ENCODE assay signal across 9 cellular contexts in genomic region chr4:83356899-83357661, GRCh38. TPM values are rescaled to one million over a fixed set of nuclear protein-coding genes. Genes with fewer than 3 reads are reported as not detected.
DNase-seq lines count a peak whose midpoint lies in the region; ATAC-seq and TF ChIP-seq lines count a peak whose summit lies in the region.
"Had no signal": no experiment of that assay in that cellular context is flagged by ENCODE, and none has a peak within 500 bp of the region (broad histone marks: within the 10 kb centered on the region; RNA-seq: fewer than 3 reads in every experiment).

No MANE protein-coding gene starts in this region.

- TF ChIP-seq EP300 in SK-N-SH (IDR thresholded peaks at IDR 0.05; ENCODE audit: borderline replicate concordance in 1 of 2, low read depth in 1 of 2, low read length in 1 of 2) (peak in 1 of 2 experiments; percentile 53; a peak in 2 of 4 replicates), upper lobe of left lung (IDR thresholded peaks at IDR 0.05) (peak in 2 of 4 donors; percentile 29 to 67)

- H3F3A ChIP-seq in SK-N-SH (replicated peaks; ENCODE audit: insufficient read depth): peaks cover 22% of the 10 kb centered on the region

- H3K4me2 ChIP-seq in SK-N-SH: peak overlapping the region; percentile 36; the same call in 1 of the 2 replicates
- H3K4me2 ChIP-seq: KMS-11 had no signal

- TF ChIP-seq RAD21 in SK-N-SH (IDR thresholded peaks at IDR 0.05; ENCODE audit: low read length): no peak

- H3K4me1 ChIP-seq in HEK293 (ENCODE audit: control insufficient read depth, insufficient read depth, low read length) (peaks cover 4% of the 10 kb centered on the region; the same call in 1 of the 2 replicates), SK-N-SH (ENCODE audit: control insufficient read depth in 1 of 2, insufficient read depth in 2 of 2, low read depth in 1 of 2, low read length in 1 of 2) (peaks cover 0 to 3% of the 10 kb centered on the region in 2 experiments; a peak in 1 of 4 replicates), upper lobe of left lung (peaks cover 0 to 13% (median 5%) of the 10 kb centered on the region in 4 donors), spleen (no peaks in the 10 kb centered on the region)

- no peak for TF ChIP-seq CTCF in HEK293 (tag by site-specific recombination; IDR thresholded peaks at IDR 0.05)
- no peak for TF ChIP-seq CTCF in SK-N-SH (IDR thresholded peaks at IDR 0.05)
- TF ChIP-seq CTCF in upper lobe of left lung (IDR thresholded peaks at IDR 0.05): no peak
- no peak for TF ChIP-seq CTCF in spleen (IDR thresholded peaks at IDR 0.05 in 8 of 11, conservative IDR thresholded peaks at IDR 0.05 in 3 of 11)

- no peak overlapping the region for H3K27ac ChIP-seq in HEK293 (ENCODE audit: extremely low read depth, low read depth, low read length)
- H3K27ac ChIP-seq in SK-N-SH (ENCODE audit: low read depth in 2 of 2, low read length in 1 of 2): peak overlapping the region; percentile 8 to 77; a peak in 3 of 4 replicates
- H3K27ac ChIP-seq in upper lobe of left lung: peak overlapping the region; percentile 28 to 72 (median 60)
- no peak overlapping the region for H3K27ac ChIP-seq in substantia nigra (ENCODE audit: low read depth, low read length, poor library complexity, severe bottlenecking)
- H3K27ac ChIP-seq in spleen: peak overlapping the region in 2 of 8 donors; percentile 31 to 48
- H3K27ac ChIP-seq: KMS-11 had no signal

- no peaks in the 10 kb centered on the region for H3K79me2 ChIP-seq in SK-N-SH (ENCODE audit: insufficient read depth)

- H3K36me3 ChIP-seq in HEK293 (ENCODE audit: control insufficient read depth in 2 of 2, insufficient read depth in 1 of 2, low read length in 2 of 2): no peaks in the 10 kb centered on the region
- no peaks in the 10 kb centered on the region for H3K36me3 ChIP-seq in SK-N-SH (replicated peaks in 1 of 2; ENCODE audit: control insufficient read depth in 1 of 2, insufficient read depth in 2 of 2, low read length in 1 of 2)
- no peaks in the 10 kb centered on the region for H3K36me3 ChIP-seq in upper lobe of left lung
- H3K36me3 ChIP-seq in spleen: no peaks in the 10 kb centered on the region

- CTCF ChIA-PET in HEK293 (lab: Yijun Ruan, JAX): interaction anchor here (0.5 to 1.0 kb wide), 5 partner anchors 8 to 1126 kb away, joined by 3 to 4 read pairs (median 3); no protein-coding TSS in a partner anchor
- CTCF ChIA-PET in SK-N-SH (lab: Yijun Ruan, JAX): no interaction called here

- H3K9ac ChIP-seq in SK-N-SH: no peak overlapping the region
- H3K9ac ChIP-seq: KMS-11 had no signal

- H2AFZ ChIP-seq in SK-N-SH (ENCODE audit: low read depth): peak overlapping the region; percentile 50; the same call in 1 of the 2 replicates

- DNase-seq in GM04503 (ENCODE audit: low read depth) (peak; percentile 85), SK-N-SH (no peak), glomerular endothelial cell (ENCODE audit: extremely low read depth, low read depth, low spot score) (peak; percentile 94), upper lobe of left lung (no peak), substantia nigra (lab: John Stamatoyannopoulos, UW) (no peak), GOT3 (lab: John Stamatoyannopoulos, UW) (no peak), spleen (no peak)

- no peak for TF ChIP-seq POLR2A in upper lobe of left lung (IDR thresholded peaks at IDR 0.05)
- TF ChIP-seq POLR2A in spleen (IDR thresholded peaks at IDR 0.05): no peak

- WGBS in SK-N-SH (ENCODE audit: low lambda C conversion rate): 12% methylated on average over 4 of the region's 4 CpGs
- 42 to 54% methylated on average over 4 of the region's 4 CpGs for WGBS in upper lobe of left lung, 2 donors
- 56 to 72% (median 70%) methylated on average over 4 of the region's 4 CpGs for WGBS in spleen, 5 donors

- POLR2A ChIA-PET in HEK293 (lab: Yijun Ruan, JAX) (interaction anchor here (0.7 to 1.1 kb wide), 2 partner anchors 51 to 73 kb away, joined by 5 read pairs; partner anchors contain the start of gene COQ2), SK-N-SH (lab: Yijun Ruan, JAX) (no interaction called here)

- peak; percentile 79 to 86 for ATAC-seq in upper lobe of left lung (ENCODE audit: low FRiP score in 2 of 2)

- no peaks in the 10 kb centered on the region for H3K9me2 ChIP-seq in SK-N-SH

- no peaks in the 10 kb centered on the region for H4K20me1 ChIP-seq in SK-N-SH (ENCODE audit: insufficient read depth)

- intact Hi-C loops in spleen (cut with DNase I; ENCODE audit: low total_unique reads): no loop called here

- H3K4me3 ChIP-seq in HEK293 (ENCODE audit: low read depth, low read length): no peak overlapping the region
- no peak overlapping the region for H3K4me3 ChIP-seq in SK-N-SH (ENCODE audit: low read depth in 2 of 2, low read length in 1 of 2)
- H3K4me3 ChIP-seq in upper lobe of left lung: no peak overlapping the region
- no peak overlapping the region for H3K4me3 ChIP-seq in spleen

- H3K9me3 ChIP-seq in HEK293 (ENCODE audit: control insufficient read depth, insufficient read depth, low read depth, low read length): no peaks in the 10 kb centered on the region
- H3K9me3 ChIP-seq in SK-N-SH: peaks cover 5% of the 10 kb centered on the region; the same call in 1 of the 2 replicates
- peaks cover 0 to 6% (median 0%) of the 10 kb centered on the region in 4 donors for H3K9me3 ChIP-seq in upper lobe of left lung
- peaks cover 0 to 10% (median 7%) of the 10 kb centered on the region in 8 donors for H3K9me3 ChIP-seq in spleen

- H3K27me3 ChIP-seq in SK-N-SH (ENCODE audit: insufficient read depth) (no peaks in the 10 kb centered on the region), upper lobe of left lung (no peaks in the 10 kb centered on the region), spleen (replicated peaks in 1 of 7) (no peaks in the 10 kb centered on the region)

TF ChIP-seq in HEK293, 187 proteins besides CTCF, POLR2A, EP300 and RAD21 (continues in another document):
- no peak for TF ChIP-seq PRDM10 (tag by site-specific recombination; IDR thresholded peaks at IDR 0.05)
- no peak for TF ChIP-seq ZNF561 (tag by site-specific recombination; IDR thresholded peaks at IDR 0.05; ENCODE audit: borderline replicate concordance)
- TF ChIP-seq MYNN (tag by site-specific recombination; IDR thresholded peaks at IDR 0.05; ENCODE audit: borderline replicate concordance): no peak

TF ChIP-seq in SK-N-SH, 30 proteins besides CTCF, POLR2A, EP300 and RAD21:
- TF ChIP-seq RCOR1 (IDR thresholded peaks at IDR 0.05; ENCODE audit: low read length): no peak
- TF ChIP-seq RFX5 (IDR thresholded peaks at IDR 0.05; ENCODE audit: low read length): no peak
- peak; percentile 83 for TF ChIP-seq FOSL2 (IDR thresholded peaks at IDR 0.05; ENCODE audit: borderline replicate concordance, low read depth)
- TF ChIP-seq MXI1 (IDR thresholded peaks at IDR 0.05; ENCODE audit: low read depth, low read length): no peak
- TF ChIP-seq JUND (IDR thresholded peaks at IDR 0.05): peak; percentile 89
- no peak for TF ChIP-seq REST (IDR thresholded peaks at IDR 0.05; ENCODE audit: low read depth, low read length)
- TF ChIP-seq, protein P1, sequence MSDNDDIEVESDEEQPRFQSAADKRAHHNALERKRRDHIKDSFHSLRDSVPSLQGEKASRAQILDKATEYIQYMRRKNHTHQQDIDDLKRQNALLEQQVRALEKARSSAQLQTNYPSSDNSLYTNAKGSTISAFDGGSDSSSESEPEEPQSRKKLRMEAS (IDR thresholded peaks at IDR 0.05; ENCODE audit: low read depth): peak; percentile 35; the same call in 1 of the 2 replicates
- no peak for TF ChIP-seq SMC3 (IDR thresholded peaks at IDR 0.05; ENCODE audit: low read depth, low read length)

RNA-seq across cellular contexts. Expression of gene HPSE, which starts 22.4 kb away (rescaled TPM):
- polyA plus RNA-seq in SK-N-SH (2012; rRNA removed) (1.7 and 2.1 TPM in 2 replicates), spleen (1 to 10 TPM; 1.3 to 2.1 (median 1.6) TPM)
- 2.0 and 2.1 TPM in 2 replicates for polyA plus RNA-seq in SK-N-SH (2012; cell fraction: cytosol; rRNA removed)
- polyA plus RNA-seq in SK-N-SH (2012; cell fraction: nucleus; rRNA removed): 0.61 and 1.3 TPM in 2 replicates
- total RNA-seq in glomerular endothelial cell (3.5 and 6.0 TPM in 2 replicates), upper lobe of left lung (1 to 10 TPM; 2.1 to 9.1 (median 5.2) TPM), spleen (10 to 100 TPM; 11.4 to 24.6 (median 13.6) TPM)

Comparison
In these comparisons a context has a peak if more than half of its experiments do, and no peak if none do; other contexts are left out.
1. DNase-seq: peak in GM04503 (single experiment) and glomerular endothelial cell (single experiment); none in SK-N-SH (single experiment), upper lobe of left lung (0 of 2), substantia nigra (0 of 49), GOT3 (single experiment) and spleen (single experiment).
2. H3K27ac ChIP-seq: peak in SK-N-SH (2 of 2) and upper lobe of left lung (4 of 4); none in HEK293 (single experiment) and substantia nigra (single experiment).